ENCODE assay signal across 10 cellular contexts in genomic region chr4:73221734-73222133, GRCh38. TPM values are rescaled to one million over a fixed set of nuclear protein-coding genes. Genes with fewer than 3 reads are reported as not detected.
DNase-seq lines count a peak whose midpoint lies in the region; ATAC-seq and TF ChIP-seq lines count a peak whose summit lies in the region.
"Had no signal": no experiment of that assay in that cellular context is flagged by ENCODE, and none has a peak within 500 bp of the region (broad histone marks: within the 10 kb centered on the region; RNA-seq: fewer than 3 reads in every experiment).

No MANE protein-coding gene starts in this region.

- H3K36me3 ChIP-seq in RWPE2 (ENCODE audit: low read depth) = peaks cover 30% of the 10 kb centered on the region

- ATAC-seq in activated CD4-positive, alpha-beta T cell treated with anti-CD3 and anti-CD28 coated beads for 36 hours = no peak
- ATAC-seq in RWPE2 (ENCODE audit: low read depth) = no peak
- no peak for ATAC-seq in GM18517 (IDR thresholded peaks at IDR 0.05; ENCODE audit: unreplicated experiment)
- ATAC-seq in HG03159 (IDR thresholded peaks at IDR 0.05; ENCODE audit: unreplicated experiment) = no peak

- H3K4me1 Mint-ChIP-seq in activated CD4-positive, alpha-beta T cell treated with anti-CD3 and anti-CD28 coated beads for 36 hours = peaks cover 29% of the 10 kb centered on the region

- peak overlapping the region; percentile 74 for H3K27ac ChIP-seq in RWPE2 (ENCODE audit: poor library complexity, severe bottlenecking)

- CTCF ChIA-PET in activated CD4-positive, alpha-beta T cell treated with anti-CD3 and anti-CD28 coated beads for 36 hours (lab: Charles Lee) = interaction anchor here (1.1 to 1.8 kb wide), 5 partner anchors 10 to 151 kb away, joined by 3 to 5 read pairs (median 4); no protein-coding TSS in a partner anchor

- peak overlapping the region; percentile 49 for H3K4me3 Mint-ChIP-seq in activated CD4-positive, alpha-beta T cell treated with anti-CD3 and anti-CD28 coated beads for 36 hours

- TF ChIP-seq CTCF in RWPE2 (IDR thresholded peaks at IDR 0.05; ENCODE audit: poor library complexity, severe bottlenecking) (no peak), epithelial cell of proximal tubule (conservative IDR thresholded peaks at IDR 0.05; ENCODE audit: low read depth, low read length) (no peak)

- DNase-seq in activated CD4-positive, alpha-beta T cell treated with anti-CD3 and anti-CD28 coated beads for 36 hours = no peak
- no peak for DNase-seq in activated CD4-positive, alpha-beta T cell treated with anti-CD3 and anti-CD28 coated beads for 4 hours
- DNase-seq in RWPE2 (ENCODE audit: low spot score) = no peak
- no peak for DNase-seq in epithelial cell of proximal tubule (ENCODE audit: low read depth)
- DNase-seq in skeletal muscle cell (ENCODE audit: low read depth) = no peak
- no peak for DNase-seq in HuH-7 (ENCODE audit: low spot score)
- DNase-seq: activated CD4-positive, alpha-beta T cell treated with anti-CD3 and anti-CD28 coated beads, Interleukin-2, amount 50 U/mL, for 1 hour; posterior cingulate gyrus had no signal

- H3K27me3 ChIP-seq in RWPE2 (ENCODE audit: insufficient read depth, poor library complexity, severe bottlenecking) = no peaks in the 10 kb centered on the region

- POLR2A ChIA-PET in activated CD4-positive, alpha-beta T cell treated with anti-CD3 and anti-CD28 coated beads for 36 hours (lab: Charles Lee) = interaction anchor here (0.9 kb wide), 1 partner anchor 11 kb away, joined by 4 read pairs; no protein-coding TSS in a partner anchor

- H3K4me1 ChIP-seq in RWPE2 (ENCODE audit: insufficient read depth, poor library complexity, severe bottlenecking) = peaks cover 27% of the 10 kb centered on the region

- H3K27ac Mint-ChIP-seq in activated CD4-positive, alpha-beta T cell treated with anti-CD3 and anti-CD28 coated beads for 36 hours = peak overlapping the region; percentile 40

- intact Hi-C loops in activated CD4-positive, alpha-beta T cell treated with anti-CD3 and anti-CD28 coated beads for 36 hours (cut with DNase I, micrococcal nuclease) = loop anchor here (2.0 kb wide), 2 partner anchors 23 to 37 kb away; partner anchors contain the start of gene ANKRD17 (in 1 of the 2)

- no peaks in the 10 kb centered on the region for H3K9me3 ChIP-seq in RWPE2 (ENCODE audit: severe bottlenecking)

- peaks cover 11% of the 10 kb centered on the region for H3K36me3 Mint-ChIP-seq in activated CD4-positive, alpha-beta T cell treated with anti-CD3 and anti-CD28 coated beads for 36 hours (ENCODE audit: low read depth)

- no peaks in the 10 kb centered on the region for H3K9me3 Mint-ChIP-seq in activated CD4-positive, alpha-beta T cell treated with anti-CD3 and anti-CD28 coated beads for 36 hours (ENCODE audit: low read depth)

- H3K27me3 Mint-ChIP-seq in activated CD4-positive, alpha-beta T cell treated with anti-CD3 and anti-CD28 coated beads for 36 hours = no peaks in the 10 kb centered on the region

- H3K4me3 ChIP-seq in RWPE2 (ENCODE audit: severe bottlenecking) (peak overlapping the region; percentile 36), epithelial cell of proximal tubule (ENCODE audit: low read depth, low read length) (peak overlapping the region; percentile 64), skeletal muscle cell (ENCODE audit: low read depth, low read length) (peak overlapping the region; percentile 61)

RNA-seq across cellular contexts. Expression of gene ANKRD17, which starts 36.9 kb away (rescaled TPM):
- 10 to 100 TPM; 58.4 to 63.7 TPM for total RNA-seq in activated CD4-positive, alpha-beta T cell treated with anti-CD3 and anti-CD28 coated beads for 36 hours
- 25.4 and 33.3 TPM in 2 replicates for total RNA-seq in epithelial cell of proximal tubule
